In the genomic region with DNA sequence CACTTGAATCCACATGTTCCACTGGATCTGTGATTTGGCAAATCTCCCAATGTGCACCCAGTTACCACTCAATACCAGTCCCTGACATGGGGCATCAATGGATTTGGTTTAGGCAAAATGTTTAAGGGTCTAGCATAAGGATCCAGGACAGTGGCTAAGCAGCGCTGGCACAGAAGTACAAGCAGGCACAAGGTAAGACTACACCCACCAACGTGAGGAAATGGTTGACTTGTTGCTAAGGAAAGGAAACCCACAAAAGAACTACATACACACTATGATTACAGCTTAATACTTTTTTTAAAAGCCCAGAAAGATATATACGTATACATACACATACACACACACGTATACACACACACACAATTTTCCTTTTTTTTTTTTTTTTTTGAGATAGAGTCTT, we compare ENCODE assay signal across 20 cellular contexts.
"Had no signal": no experiment of that assay in that cellular context is flagged by ENCODE, and none has a peak within 500 bp of the region (broad histone marks: within the 10 kb centered on the region; RNA-seq: fewer than 3 reads in every experiment).

No MANE protein-coding gene starts in this region.

- H3K9me3 ChIP-seq: adrenal gland, breast epithelium, esophagus muscularis mucosa, gastroesophageal sphincter, heart left ventricle, left lung, ovary, psoas muscle, SK-N-SH, testis had no signal

- DNase-seq: activated gamma-delta T cell; activated T-cell treated with anti-CD3 and anti-CD28 coated beads, Interleukin-2, amount 50 U/mL, for 72 hours; adrenal gland; effector CD4-positive, alpha-beta T cell; heart left ventricle; left lung; mammary epithelial cell; midbrain; ovary; psoas muscle; SK-N-SH; stimulated activated CD4-positive, alpha-beta T cell treated with anti-CD3 and anti-CD28 coated beads, Interleukin-4, amount 100 ng/mL, for 1 hour; testis had no signal

- H3K4me1 ChIP-seq: adrenal gland, breast epithelium, esophagus muscularis mucosa, gastroesophageal sphincter, psoas muscle, testis had no signal

- H3K36me3 ChIP-seq: breast epithelium, ovary had no signal

- H3K9me3 Mint-ChIP-seq: activated T-cell treated with anti-CD3 and anti-CD28 coated beads, Interleukin-2, amount 50 U/mL, for 72 hours; stimulated activated memory B cell treated with anti-CD40 and anti-IgM and Interleukin-4, amounts not matched to agents 10 μg/mL and 1 μg/mL and 100 μg/mL, for 72 hours; type B pancreatic cell had no signal

- H3K27ac ChIP-seq: adrenal gland, breast epithelium, esophagus muscularis mucosa, gastroesophageal sphincter, left lung, ovary, psoas muscle, testis had no signal

- H3K27me3 Mint-ChIP-seq: stimulated activated memory B cell treated with anti-CD40 and anti-IgM and Interleukin-4, amounts not matched to agents 10 μg/mL and 1 μg/mL and 100 μg/mL, for 72 hours; type B pancreatic cell had no signal

- H3K27ac Mint-ChIP-seq: activated T-cell treated with anti-CD3 and anti-CD28 coated beads, Interleukin-2, amount 50 U/mL, for 72 hours; stimulated activated memory B cell treated with anti-CD40 and anti-IgM and Interleukin-4, amounts not matched to agents 10 μg/mL and 1 μg/mL and 100 μg/mL, for 72 hours; type B pancreatic cell had no signal

- H3K27me3 ChIP-seq: adrenal gland, breast epithelium, esophagus muscularis mucosa, gastroesophageal sphincter, heart left ventricle, left lung, ovary, testis had no signal

- H3K4me1 Mint-ChIP-seq: stimulated activated memory B cell treated with anti-CD40 and anti-IgM and Interleukin-4, amounts not matched to agents 10 μg/mL and 1 μg/mL and 100 μg/mL, for 72 hours had no signal

- H3K4me3 ChIP-seq: adrenal gland, breast epithelium, esophagus muscularis mucosa, gastroesophageal sphincter, heart left ventricle, left lung, ovary, psoas muscle, smooth muscle cell, testis had no signal

- ATAC-seq: activated T-cell treated with anti-CD3 and anti-CD28 coated beads, Interleukin-2, amount 50 U/mL, for 72 hours; gastroesophageal sphincter; heart left ventricle; left lung; psoas muscle; sciatic nerve; stimulated activated memory B cell treated with anti-CD40 and anti-IgM and Interleukin-4, amounts not matched to agents 10 μg/mL and 1 μg/mL and 100 μg/mL, for 72 hours had no signal

- H3K4me3 Mint-ChIP-seq: activated T-cell treated with anti-CD3 and anti-CD28 coated beads, Interleukin-2, amount 50 U/mL, for 72 hours; stimulated activated memory B cell treated with anti-CD40 and anti-IgM and Interleukin-4, amounts not matched to agents 10 μg/mL and 1 μg/mL and 100 μg/mL, for 72 hours; type B pancreatic cell had no signal
